Comparison of ENCODE assay signal across 14 cellular contexts in genomic region chr1:226003502-226004170, GRCh38. TPM values are rescaled to one million over a fixed set of nuclear protein-coding genes. Genes with fewer than 3 reads are reported as not detected.
A peak's percentile ranks its signal among the peaks of the same experiment; 100 is the strongest.
DNase-seq lines count a peak whose midpoint lies in the region; ATAC-seq and TF ChIP-seq lines count a peak whose summit lies in the region.
"Had no signal": no experiment of that assay in that cellular context is flagged by ENCODE, and none has a peak within 500 bp of the region (broad histone marks: within the 10 kb centered on the region; RNA-seq: fewer than 3 reads in every experiment).

No MANE protein-coding gene starts in this region.

- no peak overlapping the region for H3K4me3 Mint-ChIP-seq in activated CD4-positive, alpha-beta T cell treated with anti-CD3 and anti-CD28 coated beads, Interleukin-2, amount 10 ng/mL, durations not matched to agents 7 days and 5 days
- no peak overlapping the region for H3K4me3 Mint-ChIP-seq in dendritic cell treated with granulocyte-macrophage colony-stimulating factor and Interleukin-4, amounts not matched to agents 40 ng/mL and 50 ng/mL, for 4 days
- H3K4me3 Mint-ChIP-seq: endodermal cell had no signal

- H3K9me3 Mint-ChIP-seq in activated CD4-positive, alpha-beta T cell treated with anti-CD3 and anti-CD28 coated beads, Interleukin-2, amount 10 ng/mL, durations not matched to agents 7 days and 5 days, result no peaks in the 10 kb centered on the region
- no peaks in the 10 kb centered on the region for H3K9me3 Mint-ChIP-seq in dendritic cell treated with granulocyte-macrophage colony-stimulating factor and Interleukin-4, amounts not matched to agents 40 ng/mL and 50 ng/mL, for 4 days
- H3K9me3 Mint-ChIP-seq: endodermal cell had no signal

- POLR2A ChIA-PET in activated CD4-positive, alpha-beta T cell treated with anti-CD3 and anti-CD28 coated beads, Interleukin-2, amount 10 ng/mL, durations not matched to agents 7 days and 5 days (lab: Charles Lee), result no interaction called here

- no peak for DNase-seq in activated CD4-positive, alpha-beta T cell treated with anti-CD3 and anti-CD28 coated beads, Interleukin-2, amount 10 ng/mL, durations not matched to agents 7 days and 5 days
- no peak for DNase-seq in activated CD4-positive, alpha-beta T cell treated with anti-CD3 and anti-CD28 coated beads, Interleukin-2, amount 50 U/mL, for 4 hours
- DNase-seq in GM12865 (ENCODE audit: low read depth) (peak; percentile 26), gastrocnemius medialis (no peak), A172 (ENCODE audit: low spot score) (no peak), DMS 273 treated with DMSO at 0.1 percent for 48 hours (lab: John Stamatoyannopoulos, UW) (no peak)
- DNase-seq: central memory CD4-positive, alpha-beta T cell; endodermal cell; GOT3; IMR-90; NCI-H1105; stimulated activated CD4-positive, alpha-beta T cell treated with anti-CD3 and anti-CD28 coated beads, Interleukin-15, amount 100 ng/mL, for 24 hours had no signal

- in situ Hi-C loops in gastrocnemius medialis (cut with MboI; ENCODE audit: low sequenced_read_pairs in 4 of 4), result loop anchor here in 1 of 4 donors (10.0 kb wide), 1 partner anchor 51 kb away; no protein-coding TSS in a partner anchor

- no peaks in the 10 kb centered on the region for H3K9me3 ChIP-seq in gastrocnemius medialis

- peak overlapping the region; percentile 61 to 98 (median 92) for H3K27ac ChIP-seq in gastrocnemius medialis

- TF ChIP-seq CTCF in GM12865 (IDR thresholded peaks at IDR 0.05; ENCODE audit: insufficient read depth, low read depth, low read length, missing control alignments) (no peak), gastrocnemius medialis (IDR thresholded peaks at IDR 0.05 in 4 of 5, conservative IDR thresholded peaks at IDR 0.05 in 1 of 5) (no peak)

- H3K4me1 Mint-ChIP-seq in activated CD4-positive, alpha-beta T cell treated with anti-CD3 and anti-CD28 coated beads, Interleukin-2, amount 10 ng/mL, durations not matched to agents 7 days and 5 days, result peaks cover 50% of the 10 kb centered on the region
- peaks cover 31% of the 10 kb centered on the region for H3K4me1 Mint-ChIP-seq in dendritic cell treated with granulocyte-macrophage colony-stimulating factor and Interleukin-4, amounts not matched to agents 40 ng/mL and 50 ng/mL, for 4 days (ENCODE audit: low read depth)

- peaks cover 7 to 10% of the 10 kb centered on the region in 2 donors for H3K4me1 ChIP-seq in gastrocnemius medialis

- no peak for ATAC-seq in gastrocnemius medialis
- ATAC-seq in HG02852 (IDR thresholded peaks at IDR 0.05; ENCODE audit: unreplicated experiment), result no peak

- CTCF ChIA-PET in activated CD4-positive, alpha-beta T cell treated with anti-CD3 and anti-CD28 coated beads, Interleukin-2, amount 10 ng/mL, durations not matched to agents 7 days and 5 days (lab: Charles Lee), result interaction anchor here (1.5 to 2.1 kb wide), 2 partner anchors 10 to 25 kb away, joined by 3 to 6 read pairs; no protein-coding TSS in a partner anchor

- H3K27me3 ChIP-seq in gastrocnemius medialis, result no peaks in the 10 kb centered on the region

- H3K4me3 ChIP-seq in GM12865 (ENCODE audit: low read depth, low read length) (no peak overlapping the region), gastrocnemius medialis (no peak overlapping the region)

- no peak for TF ChIP-seq POLR2A in gastrocnemius medialis (IDR thresholded peaks at IDR 0.05)

- H3K36me3 ChIP-seq in gastrocnemius medialis, result no peaks in the 10 kb centered on the region

- peak overlapping the region; percentile 10 for H3K27ac Mint-ChIP-seq in activated CD4-positive, alpha-beta T cell treated with anti-CD3 and anti-CD28 coated beads, Interleukin-2, amount 10 ng/mL, durations not matched to agents 7 days and 5 days
- peak overlapping the region; percentile 96 for H3K27ac Mint-ChIP-seq in dendritic cell treated with granulocyte-macrophage colony-stimulating factor and Interleukin-4, amounts not matched to agents 40 ng/mL and 50 ng/mL, for 4 days

- peaks cover 4% of the 10 kb centered on the region for H3K36me3 Mint-ChIP-seq in activated CD4-positive, alpha-beta T cell treated with anti-CD3 and anti-CD28 coated beads, Interleukin-2, amount 10 ng/mL, durations not matched to agents 7 days and 5 days (ENCODE audit: low read depth)
- peaks cover 6% of the 10 kb centered on the region for H3K36me3 Mint-ChIP-seq in dendritic cell treated with granulocyte-macrophage colony-stimulating factor and Interleukin-4, amounts not matched to agents 40 ng/mL and 50 ng/mL, for 4 days (ENCODE audit: low read depth)

- intact Hi-C loops in dendritic cell treated with granulocyte-macrophage colony-stimulating factor and Interleukin-4, amounts not matched to agents 40 ng/mL and 50 ng/mL, for 4 days (cut with micrococcal nuclease), result no loop called here
- intact Hi-C loops in gastrocnemius medialis (cut with DNase I; ENCODE audit: low total_unique reads), result no loop called here

- no peaks in the 10 kb centered on the region for H3K27me3 Mint-ChIP-seq in activated CD4-positive, alpha-beta T cell treated with anti-CD3 and anti-CD28 coated beads, Interleukin-2, amount 10 ng/mL, durations not matched to agents 7 days and 5 days
- H3K27me3 Mint-ChIP-seq in dendritic cell treated with granulocyte-macrophage colony-stimulating factor and Interleukin-4, amounts not matched to agents 40 ng/mL and 50 ng/mL, for 4 days, result no peaks in the 10 kb centered on the region

RNA-seq across cellular contexts. Expression of gene SDE2, which starts 4.5 kb away (rescaled TPM):
- total RNA-seq in activated CD4-positive, alpha-beta T cell treated with anti-CD3 and anti-CD28 coated beads, Interleukin-2, amount 10 ng/mL, durations not matched to agents 7 days and 5 days, result 10 to 100 TPM; 16.1 to 16.6 TPM
- 10 to 100 TPM; 20.1 to 30.0 (median 23.0) TPM for total RNA-seq in gastrocnemius medialis
- total RNA-seq in A172 (2014; rRNA removed; shearing (Covaris generic)), result 42.3 and 44.3 TPM in 2 replicates

RNA-seq across cellular contexts. Expression of gene H3-3A, which starts 58.9 kb away (rescaled TPM):
- 100 to 1,000 TPM; 651 to 657 TPM for total RNA-seq in activated CD4-positive, alpha-beta T cell treated with anti-CD3 and anti-CD28 coated beads, Interleukin-2, amount 10 ng/mL, durations not matched to agents 7 days and 5 days
- 100 to 1,000 TPM; 163 to 289 (median 191) TPM for total RNA-seq in gastrocnemius medialis
- 429 and 466 TPM in 2 replicates for total RNA-seq in A172 (2014; rRNA removed; shearing (Covaris generic))
